35 cellular contexts compared by ENCODE assay signal in the genomic region with DNA sequence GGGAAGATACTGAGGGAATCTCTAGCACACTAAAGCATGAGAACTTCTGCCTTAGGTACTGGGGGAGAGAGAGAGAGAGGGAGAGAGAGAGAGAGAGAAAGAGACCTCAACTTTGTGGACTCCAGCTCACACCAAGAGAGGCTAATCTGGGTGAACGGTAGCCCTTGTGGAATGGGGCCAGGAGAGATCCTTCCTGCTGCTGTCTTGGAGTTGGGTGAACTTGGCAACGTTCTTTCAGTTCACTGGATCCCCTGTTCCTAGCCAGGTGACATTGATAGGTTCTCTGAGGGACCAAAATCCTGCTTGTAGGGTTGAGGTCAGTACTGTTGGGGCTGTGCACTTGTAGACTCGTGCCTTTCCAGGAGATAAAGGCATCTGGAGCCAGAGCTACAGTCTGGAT. TPM values are rescaled to one million over a fixed set of nuclear protein-coding genes. Genes with fewer than 3 reads are reported as not detected.
"Had no signal": no experiment of that assay in that cellular context is flagged by ENCODE, and none has a peak within 500 bp of the region (broad histone marks: within the 10 kb centered on the region; RNA-seq: fewer than 3 reads in every experiment).

No MANE protein-coding gene starts in this region.

- ATAC-seq: activated CD4-positive, alpha-beta T cell treated with anti-CD3 and anti-CD28 coated beads for 36 hours; activated CD8-positive, alpha-beta memory T cell treated with anti-CD3 and anti-CD28 coated beads, Interleukin-2, amount 10 ng/mL, durations not matched to agents 7 days and 5 days; activated CD8-positive, alpha-beta T cell treated with anti-CD3 and anti-CD28 coated beads, Interleukin-2, amount 10 ng/mL, durations not matched to agents 7 days and 5 days; effector memory CD8-positive, alpha-beta T cell; foreskin keratinocyte; gastrocnemius medialis; heart left ventricle; T-helper 17 cell had no signal

- H3K36me3 ChIP-seq: ascending aorta, esophagus muscularis mucosa, gastrocnemius medialis, heart left ventricle had no signal

- H3K9me3 Mint-ChIP-seq: activated CD4-positive, alpha-beta memory T cell treated with anti-CD3 and anti-CD28 coated beads for 36 hours; activated CD4-positive, alpha-beta T cell treated with anti-CD3 and anti-CD28 coated beads, Interleukin-2, amount 10 ng/mL, durations not matched to agents 24 days and 14 days; activated naive CD4-positive, alpha-beta T cell treated with anti-CD3 and anti-CD28 coated beads for 36 hours; activated naive CD4-positive, alpha-beta T cell treated with anti-CD3 and anti-CD28 coated beads, Interleukin-2, amount 50 U/mL, for 24 hours; activated naive CD8-positive, alpha-beta T cell treated with anti-CD3 and anti-CD28 coated beads, Interleukin-2, amount 10 ng/mL, durations not matched to agents 7 days and 5 days; activated T-helper 1 cell treated with anti-CD3 and anti-CD28 coated beads, Interleukin-12 subunit alpha, Interleukin-12 subunit beta, Interleukin-2, Interleukin-4 antibody, amounts not matched to agents 30 ng/mL and 10 ng/mL and 1 ng/mL, durations not matched to agents 14 hours and 24 hours and 36 hours; activated T-helper 2 cell treated with anti-CD3 and anti-CD28 coated beads, Interferon-gamma antibody, Interleukin-2, Interleukin-4, amounts not matched to agents 10 μg/mL and 5 μg/mL and 100 μg/mL, durations not matched to agents 14 hours and 24 hours and 36 hours; central memory CD8-positive, alpha-beta T cell; effector memory CD8-positive, alpha-beta T cell had no signal

- H3K27me3 Mint-ChIP-seq: activated CD4-positive, alpha-beta memory T cell treated with anti-CD3 and anti-CD28 coated beads for 36 hours; activated CD4-positive, alpha-beta T cell treated with anti-CD3 and anti-CD28 coated beads for 36 hours; activated naive CD4-positive, alpha-beta T cell treated with anti-CD3 and anti-CD28 coated beads, Interleukin-2, amount 50 U/mL, for 24 hours; central memory CD8-positive, alpha-beta T cell; T-helper 17 cell had no signal

- H3K36me3 Mint-ChIP-seq: activated CD4-positive, alpha-beta memory T cell treated with anti-CD3 and anti-CD28 coated beads for 36 hours; activated CD8-positive, alpha-beta memory T cell treated with anti-CD3 and anti-CD28 coated beads, Interleukin-2, amount 10 ng/mL, durations not matched to agents 7 days and 5 days; activated naive CD4-positive, alpha-beta T cell treated with anti-CD3 and anti-CD28 coated beads, Interleukin-2, amount 50 U/mL, for 24 hours; activated naive CD8-positive, alpha-beta T cell treated with anti-CD3 and anti-CD28 coated beads, Interleukin-2, amount 10 ng/mL, durations not matched to agents 7 days and 5 days; brain had no signal

- H3K9me3 ChIP-seq: ascending aorta, esophagus muscularis mucosa, gastrocnemius medialis, heart left ventricle had no signal

- H3K4me1 ChIP-seq: ascending aorta, foreskin keratinocyte, gastrocnemius medialis had no signal

- H3K27ac Mint-ChIP-seq: activated CD4-positive, alpha-beta memory T cell treated with anti-CD3 and anti-CD28 coated beads for 36 hours; activated CD4-positive, alpha-beta T cell treated with anti-CD3 and anti-CD28 coated beads for 36 hours; activated CD4-positive, alpha-beta T cell treated with anti-CD3 and anti-CD28 coated beads, Interleukin-2, amount 10 ng/mL, durations not matched to agents 24 days and 14 days; activated CD8-positive, alpha-beta memory T cell treated with anti-CD3 and anti-CD28 coated beads, Interleukin-2, amount 10 ng/mL, durations not matched to agents 7 days and 5 days; activated CD8-positive, alpha-beta T cell treated with anti-CD3 and anti-CD28 coated beads, Interleukin-2, amount 10 ng/mL, durations not matched to agents 7 days and 5 days; activated naive CD4-positive, alpha-beta T cell treated with anti-CD3 and anti-CD28 coated beads for 36 hours; activated naive CD4-positive, alpha-beta T cell treated with anti-CD3 and anti-CD28 coated beads, Interleukin-2, amount 50 U/mL, for 24 hours; activated naive CD8-positive, alpha-beta T cell treated with anti-CD3 and anti-CD28 coated beads, Interleukin-2, amount 10 ng/mL, durations not matched to agents 7 days and 5 days; activated T-helper 1 cell treated with anti-CD3 and anti-CD28 coated beads, Interleukin-12 subunit alpha, Interleukin-12 subunit beta, Interleukin-2, Interleukin-4 antibody, amounts not matched to agents 30 ng/mL and 10 ng/mL and 1 ng/mL, durations not matched to agents 14 hours and 24 hours and 36 hours; activated T-helper 2 cell treated with anti-CD3 and anti-CD28 coated beads, Interferon-gamma antibody, Interleukin-2, Interleukin-4, amounts not matched to agents 10 μg/mL and 5 μg/mL and 100 μg/mL, durations not matched to agents 14 hours and 24 hours and 36 hours; brain; effector memory CD8-positive, alpha-beta T cell; T-helper 17 cell had no signal

- H3K27ac ChIP-seq: ascending aorta, coronary artery, esophagus muscularis mucosa, foreskin keratinocyte, gastrocnemius medialis, heart left ventricle had no signal

- DNase-seq: activated CD4-positive, alpha-beta memory T cell treated with anti-CD3 and anti-CD28 coated beads for 36 hours; activated CD4-positive, alpha-beta T cell treated with anti-CD3 and anti-CD28 coated beads for 36 hours; activated CD4-positive, alpha-beta T cell treated with anti-CD3 and anti-CD28 coated beads, Interleukin-2, amount 10 ng/mL, durations not matched to agents 24 days and 14 days; activated CD4-positive, CD25-positive, alpha-beta regulatory T cell; activated CD4-positive, CD25-positive, alpha-beta regulatory T cell treated with anti-CD3 and anti-CD28 coated beads, Interleukin-2, amount 50 U/mL, for 72 hours; activated CD8-positive, alpha-beta memory T cell treated with anti-CD3 and anti-CD28 coated beads, Interleukin-2, amount 10 ng/mL, durations not matched to agents 7 days and 5 days; activated CD8-positive, alpha-beta memory T cell treated with anti-CD3 and anti-CD28 coated beads, Interleukin-2, amount 50 U/mL, for 4 hours; activated CD8-positive, alpha-beta T cell treated with anti-CD3 and anti-CD28 coated beads, Interleukin-2, amount 10 ng/mL, durations not matched to agents 7 days and 5 days; activated effector memory CD4-positive, alpha-beta T cell treated with anti-CD3 and anti-CD28 coated beads, Interleukin-2, amount 50 U/mL, for 16 hours; activated naive CD4-positive, alpha-beta T cell treated with anti-CD3 and anti-CD28 coated beads for 36 hours; activated naive CD8-positive, alpha-beta T cell treated with anti-CD3 and anti-CD28 coated beads, Interleukin-2, amount 10 ng/mL, durations not matched to agents 7 days and 5 days; activated T-cell treated with anti-CD3 and anti-CD28 coated beads, Interleukin-2, amount 50 U/mL, for 1 hour; activated T-cell treated with anti-CD3 and anti-CD28 coated beads, Interleukin-2, amount 50 U/mL, for 48 hours; dermis blood vessel endothelial cell; effector CD4-positive, alpha-beta T cell; effector memory CD8-positive, alpha-beta T cell; erythroblast; foreskin keratinocyte; gastrocnemius medialis; glutamatergic neuron; heart left ventricle; T-helper 1 cell; T-helper 17 cell had no signal

- H3K4me3 ChIP-seq: ascending aorta, coronary artery, esophagus muscularis mucosa, gastrocnemius medialis, heart left ventricle had no signal

- H3K4me3 Mint-ChIP-seq: activated CD4-positive, alpha-beta memory T cell treated with anti-CD3 and anti-CD28 coated beads for 36 hours; activated CD4-positive, alpha-beta T cell treated with anti-CD3 and anti-CD28 coated beads for 36 hours; activated CD4-positive, alpha-beta T cell treated with anti-CD3 and anti-CD28 coated beads, Interleukin-2, amount 10 ng/mL, durations not matched to agents 24 days and 14 days; activated CD8-positive, alpha-beta memory T cell treated with anti-CD3 and anti-CD28 coated beads, Interleukin-2, amount 10 ng/mL, durations not matched to agents 7 days and 5 days; activated CD8-positive, alpha-beta T cell treated with anti-CD3 and anti-CD28 coated beads, Interleukin-2, amount 10 ng/mL, durations not matched to agents 7 days and 5 days; activated naive CD4-positive, alpha-beta T cell treated with anti-CD3 and anti-CD28 coated beads for 36 hours; activated naive CD4-positive, alpha-beta T cell treated with anti-CD3 and anti-CD28 coated beads, Interleukin-2, amount 50 U/mL, for 24 hours; activated naive CD8-positive, alpha-beta T cell treated with anti-CD3 and anti-CD28 coated beads, Interleukin-2, amount 10 ng/mL, durations not matched to agents 7 days and 5 days; activated T-helper 1 cell treated with anti-CD3 and anti-CD28 coated beads, Interleukin-12 subunit alpha, Interleukin-12 subunit beta, Interleukin-2, Interleukin-4 antibody, amounts not matched to agents 30 ng/mL and 10 ng/mL and 1 ng/mL, durations not matched to agents 14 hours and 24 hours and 36 hours; brain; central memory CD8-positive, alpha-beta T cell; effector memory CD8-positive, alpha-beta T cell; T-helper 17 cell had no signal

- H3K4me1 Mint-ChIP-seq: activated CD4-positive, alpha-beta T cell treated with anti-CD3 and anti-CD28 coated beads for 36 hours; activated CD4-positive, alpha-beta T cell treated with anti-CD3 and anti-CD28 coated beads, Interleukin-2, amount 10 ng/mL, durations not matched to agents 24 days and 14 days; activated CD8-positive, alpha-beta memory T cell treated with anti-CD3 and anti-CD28 coated beads, Interleukin-2, amount 10 ng/mL, durations not matched to agents 7 days and 5 days; activated naive CD4-positive, alpha-beta T cell treated with anti-CD3 and anti-CD28 coated beads, Interleukin-2, amount 50 U/mL, for 24 hours; activated naive CD8-positive, alpha-beta T cell treated with anti-CD3 and anti-CD28 coated beads, Interleukin-2, amount 10 ng/mL, durations not matched to agents 7 days and 5 days; central memory CD8-positive, alpha-beta T cell had no signal

- H3K27me3 ChIP-seq: ascending aorta, esophagus muscularis mucosa, foreskin keratinocyte, gastrocnemius medialis, heart left ventricle had no signal

- FAIRE-seq: bronchial epithelial cell had no signal

RNA-seq across cellular contexts. Expression of gene WFIKKN2, which starts 26.5 kb away (rescaled TPM):
- total RNA-seq: activated CD4-positive, alpha-beta memory T cell treated with anti-CD3 and anti-CD28 coated beads for 36 hours; activated CD4-positive, alpha-beta T cell treated with anti-CD3 and anti-CD28 coated beads for 36 hours; activated CD4-positive, alpha-beta T cell treated with anti-CD3 and anti-CD28 coated beads, Interleukin-2, amount 10 ng/mL, durations not matched to agents 24 days and 14 days; activated CD8-positive, alpha-beta memory T cell treated with anti-CD3 and anti-CD28 coated beads for 36 hours; activated CD8-positive, alpha-beta memory T cell treated with anti-CD3 and anti-CD28 coated beads, Interleukin-2, amount 10 ng/mL, durations not matched to agents 7 days and 5 days; activated CD8-positive, alpha-beta T cell treated with anti-CD3 and anti-CD28 coated beads, Interleukin-2, amount 10 ng/mL, durations not matched to agents 7 days and 5 days; activated naive CD4-positive, alpha-beta T cell treated with anti-CD3 and anti-CD28 coated beads for 36 hours; activated naive CD8-positive, alpha-beta T cell treated with anti-CD3 and anti-CD28 coated beads, Interleukin-2, amount 10 ng/mL, durations not matched to agents 7 days and 5 days; activated T-helper 1 cell treated with anti-CD3 and anti-CD28 coated beads, Interleukin-12 subunit alpha, Interleukin-12 subunit beta, Interleukin-2, Interleukin-4 antibody, amounts not matched to agents 30 ng/mL and 10 ng/mL and 1 ng/mL, durations not matched to agents 14 hours and 24 hours and 36 hours; activated T-helper 2 cell treated with anti-CD3 and anti-CD28 coated beads, Interferon-gamma antibody, Interleukin-2, Interleukin-4, amounts not matched to agents 10 μg/mL and 5 μg/mL and 100 μg/mL, durations not matched to agents 14 hours and 24 hours and 36 hours; ascending aorta; bronchial epithelial cell; dermis blood vessel endothelial cell; foreskin keratinocyte; T-helper 17 cell had no signal
- polyA plus RNA-seq: foreskin keratinocyte had no signal

RNA-seq across cellular contexts. Expression of gene ANKRD40CL, which starts 41.6 kb away (rescaled TPM):
- total RNA-seq: activated CD4-positive, alpha-beta memory T cell treated with anti-CD3 and anti-CD28 coated beads for 36 hours; activated CD4-positive, alpha-beta T cell treated with anti-CD3 and anti-CD28 coated beads for 36 hours; activated CD4-positive, alpha-beta T cell treated with anti-CD3 and anti-CD28 coated beads, Interleukin-2, amount 10 ng/mL, durations not matched to agents 24 days and 14 days; activated CD8-positive, alpha-beta memory T cell treated with anti-CD3 and anti-CD28 coated beads for 36 hours; activated CD8-positive, alpha-beta memory T cell treated with anti-CD3 and anti-CD28 coated beads, Interleukin-2, amount 10 ng/mL, durations not matched to agents 7 days and 5 days; activated CD8-positive, alpha-beta T cell treated with anti-CD3 and anti-CD28 coated beads, Interleukin-2, amount 10 ng/mL, durations not matched to agents 7 days and 5 days; activated naive CD4-positive, alpha-beta T cell treated with anti-CD3 and anti-CD28 coated beads for 36 hours; activated naive CD8-positive, alpha-beta T cell treated with anti-CD3 and anti-CD28 coated beads, Interleukin-2, amount 10 ng/mL, durations not matched to agents 7 days and 5 days; activated T-helper 1 cell treated with anti-CD3 and anti-CD28 coated beads, Interleukin-12 subunit alpha, Interleukin-12 subunit beta, Interleukin-2, Interleukin-4 antibody, amounts not matched to agents 30 ng/mL and 10 ng/mL and 1 ng/mL, durations not matched to agents 14 hours and 24 hours and 36 hours; activated T-helper 2 cell treated with anti-CD3 and anti-CD28 coated beads, Interferon-gamma antibody, Interleukin-2, Interleukin-4, amounts not matched to agents 10 μg/mL and 5 μg/mL and 100 μg/mL, durations not matched to agents 14 hours and 24 hours and 36 hours; ascending aorta; bronchial epithelial cell; cardiac septum; cerebellum; dermis blood vessel endothelial cell; foreskin keratinocyte; gastrocnemius medialis; heart left ventricle; T-helper 17 cell had no signal
- polyA plus RNA-seq: foreskin keratinocyte, heart left ventricle had no signal
